In the genomic region with DNA sequence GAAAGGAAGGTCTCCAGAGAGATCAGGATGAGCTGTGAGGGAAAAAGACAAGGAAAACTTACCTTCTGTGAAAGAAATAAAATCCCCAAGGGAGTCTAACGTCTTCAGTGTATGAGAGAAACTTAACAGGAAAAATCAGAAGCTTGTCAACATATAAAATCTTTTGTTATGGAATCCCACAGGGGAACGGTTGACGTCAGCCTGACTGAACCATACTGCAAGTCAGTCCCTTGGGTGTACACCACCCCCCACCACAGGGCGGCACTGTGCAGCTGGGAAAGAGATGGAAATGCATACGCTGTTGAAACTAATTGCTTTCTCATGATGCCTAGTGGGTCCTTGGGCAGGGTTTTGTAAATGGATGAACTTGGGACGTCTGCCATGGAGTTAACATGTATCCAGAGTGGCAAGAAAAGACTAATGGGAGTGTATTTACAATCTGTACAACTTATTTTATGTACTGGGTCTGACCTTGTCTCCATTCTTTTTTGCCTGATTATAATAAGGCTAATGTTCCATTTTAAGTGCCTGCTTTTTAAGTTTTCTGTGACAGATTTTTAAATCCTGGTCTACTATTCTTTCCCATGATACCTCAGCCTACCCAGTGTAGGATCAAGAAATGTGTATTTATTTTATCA, we compare ENCODE assay signal across 8 cellular contexts. TPM values are rescaled to one million over a fixed set of nuclear protein-coding genes. Genes with fewer than 3 reads are reported as not detected.
A peak's percentile ranks its signal among the peaks of the same experiment; 100 is the strongest.
DNase-seq lines count a peak whose midpoint lies in the region; ATAC-seq and TF ChIP-seq lines count a peak whose summit lies in the region.

No MANE protein-coding gene starts in this region.

- TF ChIP-seq POLR2A in heart left ventricle (IDR thresholded peaks at IDR 0.05), result no peak

- H3K4me1 ChIP-seq in heart left ventricle (peaks cover 0 to 7% (median 0%) of the 10 kb centered on the region in 12 donors), right atrium auricular region (no peaks in the 10 kb centered on the region)

- TF ChIP-seq CTCF in heart left ventricle (IDR thresholded peaks at IDR 0.05) (peak; percentile 17 to 53 (median 31)), right atrium auricular region (IDR thresholded peaks at IDR 0.05) (peak in 1 of 2 donors; percentile 52)

- WGBS in heart left ventricle, 4 donors, result 57 to 69% (median 65%) methylated on average over 6 of the region's 6 CpGs

- H3K9me3 ChIP-seq in heart left ventricle (no peaks in the 10 kb centered on the region), right atrium auricular region (no peaks in the 10 kb centered on the region)

- no peak overlapping the region for H3K27ac ChIP-seq in heart left ventricle
- no peak overlapping the region for H3K27ac ChIP-seq in right atrium auricular region

- DNase-seq in heart left ventricle (peak in 4 of 5 donors; percentile 28 to 54 (median 45)), right atrium auricular region (ENCODE audit: low spot score) (no peak), NCI-H526 (lab: John Stamatoyannopoulos, UW) (peak; percentile 22 to 55), hippocampal formation (lab: John Stamatoyannopoulos, UW) (peak; percentile 55 to 77), ureter (ENCODE audit: low spot score) (no peak)
- DNase-seq in activated naive CD4-positive, alpha-beta T cell treated with anti-CD3 and anti-CD28 coated beads, Interleukin-2, amount 50 U/mL, for 16 hours, result peak; percentile 36
- peak; percentile 25 to 28 for DNase-seq in stimulated activated CD4-positive, alpha-beta T cell treated with anti-CD3 and anti-CD28 coated beads, Interleukin-2, amount 100 ng/mL, for 48 hours

- H3K4me3 ChIP-seq in heart left ventricle (no peak overlapping the region), right atrium auricular region (no peak overlapping the region)

- peaks cover 0 to 95% (median 72%) of the 10 kb centered on the region in 9 donors for H3K36me3 ChIP-seq in heart left ventricle
- peaks cover 32% of the 10 kb centered on the region for H3K36me3 ChIP-seq in right atrium auricular region

- intact Hi-C loops in heart left ventricle (cut with DNase I), result loop anchor here in 3 of 10 donors (10.0 kb wide), 1 partner anchor 464 kb away; no protein-coding TSS in a partner anchor

- ATAC-seq in heart left ventricle (peak in 2 of 4 donors; percentile 42 to 57), HG03097 (IDR thresholded peaks at IDR 0.05; ENCODE audit: low FRiP score, unreplicated experiment) (peak; percentile 64)

- no peaks in the 10 kb centered on the region for H3K27me3 ChIP-seq in heart left ventricle
- no peaks in the 10 kb centered on the region for H3K27me3 ChIP-seq in right atrium auricular region

RNA-seq across cellular contexts. Expression of gene UTP25, which starts 22.7 kb away (rescaled TPM):
- total RNA-seq in heart left ventricle, result 1 to 10 TPM; 1.6 to 5.5 (median 3.6) TPM
- polyA plus RNA-seq in heart left ventricle, result 1 to 10 TPM in 1 of 2 donors, under 1 TPM in 1; 0.76 to 2.9 TPM
- total RNA-seq in right atrium auricular region, result 1 to 10 TPM; 2.8 to 3.9 TPM
- 13.8 TPM for total RNA-seq in ureter

RNA-seq across cellular contexts. Expression of gene IRF6, which starts 44.5 kb away (rescaled TPM):
- total RNA-seq in heart left ventricle, result 10 to 100 TPM; 28.6 to 99.4 (median 52.7) TPM
- polyA plus RNA-seq in heart left ventricle, result 10 to 100 TPM in 1 of 2 donors, 1 to 10 TPM in 1; 1.5 to 22.0 TPM
- 10 to 100 TPM; 30.4 to 32.6 TPM for total RNA-seq in right atrium auricular region
- total RNA-seq in ureter, result 102 TPM

Comparison
In these comparisons a context has a peak if more than half of its experiments do, and no peak if none do; other contexts are left out.
1. DNase-seq: peak in heart left ventricle (4 of 5), NCI-H526 (2 of 2), activated naive CD4-positive, alpha-beta T cell treated with anti-CD3 and anti-CD28 coated beads, Interleukin-2, amount 50 U/mL, for 16 hours (single experiment), hippocampal formation (2 of 2) and stimulated activated CD4-positive, alpha-beta T cell treated with anti-CD3 and anti-CD28 coated beads, Interleukin-2, amount 100 ng/mL, for 48 hours (2 of 2); none in right atrium auricular region (single experiment) and ureter (single experiment).